9 cellular contexts compared by ENCODE assay signal in the genomic region with DNA sequence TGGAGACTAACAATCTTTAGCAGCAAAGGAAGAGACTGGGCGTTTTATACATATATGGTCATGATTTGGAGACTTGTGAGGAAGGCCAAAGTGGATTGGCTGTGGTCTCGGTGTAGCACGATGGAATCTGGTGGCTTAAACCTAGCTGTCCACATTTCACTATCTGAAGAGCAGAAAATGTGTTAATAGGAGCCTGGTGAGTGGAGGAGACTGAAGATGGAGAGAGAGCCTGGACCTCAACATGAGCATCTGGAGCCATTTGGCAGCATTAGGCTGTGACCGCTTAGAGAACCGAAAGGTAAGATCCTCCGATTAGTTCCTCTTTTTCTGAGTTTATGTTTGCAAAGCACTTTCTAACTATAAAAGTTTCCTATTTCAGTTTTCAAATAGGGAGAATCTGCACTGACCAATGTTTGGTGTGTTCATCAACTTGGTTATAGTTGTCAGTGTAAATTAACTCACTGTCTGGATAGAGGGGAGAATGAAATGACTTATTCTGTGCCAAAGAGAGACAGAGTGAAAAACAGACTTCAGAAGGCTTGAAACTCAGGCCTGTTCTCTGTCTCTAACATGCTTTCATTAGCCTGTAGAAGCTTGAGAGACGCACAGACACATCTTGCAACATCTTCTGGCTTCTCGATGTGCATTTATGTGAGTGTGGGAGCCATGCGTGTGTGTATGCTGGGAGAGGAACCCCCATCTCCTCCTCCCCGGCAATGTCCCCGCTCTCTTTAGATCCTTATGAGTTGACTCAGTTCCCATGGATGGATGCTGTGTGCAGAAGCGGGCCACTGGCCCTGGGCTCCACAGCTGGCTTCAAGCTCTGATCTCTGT.
DNase-seq lines count a peak whose midpoint lies in the region; ATAC-seq, FAIRE-seq and TF ChIP-seq lines count a peak whose summit lies in the region.
"Had no signal": no experiment of that assay in that cellular context is flagged by ENCODE, and none has a peak within 500 bp of the region (broad histone marks: within the 10 kb centered on the region; RNA-seq: fewer than 3 reads in every experiment).

No MANE protein-coding gene starts in this region.

- H3K36me3 Mint-ChIP-seq in IgD-negative memory B cell (peaks cover 3% of the 10 kb centered on the region), memory B cell (no peaks in the 10 kb centered on the region), chondrocyte (ENCODE audit: low read depth) (no peaks in the 10 kb centered on the region)

- DNase-seq in GM12891 (ENCODE audit: insufficient read length, low spot score) (no peak), memory B cell (ENCODE audit: low spot score in 2 of 2) (peak; percentile 29 to 48), NCI-H82 treated with DMSO at 0.1 percent for 48 hours (lab: John Stamatoyannopoulos, UW; ENCODE audit: unreplicated experiment) (no peak), chondrocyte (ENCODE audit: low spot score) (no peak), NCI-H1930 (lab: John Stamatoyannopoulos, UW) (no peak)
- no peak for DNase-seq in stimulated activated CD4-positive, alpha-beta T cell treated with anti-CD3 and anti-CD28 coated beads, Interleukin-15, amount 100 ng/mL, for 24 hours
- DNase-seq: left colon had no signal

- H3K4me1 Mint-ChIP-seq in IgD-negative memory B cell = peaks cover 12 to 14% (median 13%) of the 10 kb centered on the region in 3 donors
- peaks cover 14% of the 10 kb centered on the region for H3K4me1 Mint-ChIP-seq in memory B cell
- peaks cover 30% of the 10 kb centered on the region for H3K4me1 Mint-ChIP-seq in chondrocyte (ENCODE audit: low read depth)

- peak; percentile 44; the same call in 1 of the 2 replicates for TF ChIP-seq POLR2A in GM12891 (IDR thresholded peaks at IDR 0.05; ENCODE audit: low read depth, low read length)

- peak; percentile 92 for FAIRE-seq in GM12891 (lab: Jason Lieb, UNC)

- H3K27me3 Mint-ChIP-seq in IgD-negative memory B cell (no peaks in the 10 kb centered on the region), memory B cell (no peaks in the 10 kb centered on the region), chondrocyte (ENCODE audit: low read depth) (no peaks in the 10 kb centered on the region)

- H3K4me3 Mint-ChIP-seq in IgD-negative memory B cell (peak overlapping the region in 2 of 4 donors; percentile 67 to 79), memory B cell (peak overlapping the region; percentile 46), chondrocyte (ENCODE audit: unreplicated experiment) (no peak overlapping the region)

- H3K9me3 Mint-ChIP-seq in IgD-negative memory B cell = no peaks in the 10 kb centered on the region
- no peaks in the 10 kb centered on the region for H3K9me3 Mint-ChIP-seq in memory B cell
- H3K9me3 Mint-ChIP-seq in chondrocyte (ENCODE audit: low read depth) = no peaks in the 10 kb centered on the region

- ATAC-seq in GM21717 (IDR thresholded peaks at IDR 0.05; ENCODE audit: unreplicated experiment) = peak; percentile 99
- peak; percentile 98 for ATAC-seq in memory B cell (ENCODE audit: low read depth)
- ATAC-seq: left colon had no signal

- TF ChIP-seq CTCF in chondrocyte (IDR thresholded peaks at IDR 0.05) = no peak

- peak overlapping the region; percentile 1 to 84 (median 3) for H3K27ac Mint-ChIP-seq in IgD-negative memory B cell
- peak overlapping the region; percentile 9 for H3K27ac Mint-ChIP-seq in memory B cell
- no peak overlapping the region for H3K27ac Mint-ChIP-seq in chondrocyte (ENCODE audit: unreplicated experiment)

TF ChIP-seq in GM12891, 5 proteins besides CTCF, POLR2A, EP300 and RAD21:
- no peak for TF ChIP-seq TAF1 (IDR thresholded peaks at IDR 0.05; ENCODE audit: low read depth, low read length)
- TF ChIP-seq POU2F2 (IDR thresholded peaks at IDR 0.05; ENCODE audit: low read depth, low read length) = no peak
- peak; percentile 68 for TF ChIP-seq SPI1 (IDR thresholded peaks at IDR 0.05; ENCODE audit: low read depth, low read length)
- no peak for TF ChIP-seq POLR2AphosphoS5 (IDR thresholded peaks at IDR 0.05; ENCODE audit: low read depth, low read length)
- TF ChIP-seq PAX5 (IDR thresholded peaks at IDR 0.05; ENCODE audit: insufficient read depth, low read length, severe bottlenecking) = no peak
TF ChIP-seq in GM12891: peak in this region for 1.

Comparison
In these comparisons a context has a peak if more than half of its experiments do, and no peak if none do; other contexts are left out.
1. DNase-seq: peak in memory B cell (2 of 2); none in GM12891 (single experiment), NCI-H82 treated with DMSO at 0.1 percent for 48 hours (single experiment), chondrocyte (single experiment), stimulated activated CD4-positive, alpha-beta T cell treated with anti-CD3 and anti-CD28 coated beads, Interleukin-15, amount 100 ng/mL, for 24 hours (single experiment) and NCI-H1930 (0 of 2).